In the genomic region with DNA sequence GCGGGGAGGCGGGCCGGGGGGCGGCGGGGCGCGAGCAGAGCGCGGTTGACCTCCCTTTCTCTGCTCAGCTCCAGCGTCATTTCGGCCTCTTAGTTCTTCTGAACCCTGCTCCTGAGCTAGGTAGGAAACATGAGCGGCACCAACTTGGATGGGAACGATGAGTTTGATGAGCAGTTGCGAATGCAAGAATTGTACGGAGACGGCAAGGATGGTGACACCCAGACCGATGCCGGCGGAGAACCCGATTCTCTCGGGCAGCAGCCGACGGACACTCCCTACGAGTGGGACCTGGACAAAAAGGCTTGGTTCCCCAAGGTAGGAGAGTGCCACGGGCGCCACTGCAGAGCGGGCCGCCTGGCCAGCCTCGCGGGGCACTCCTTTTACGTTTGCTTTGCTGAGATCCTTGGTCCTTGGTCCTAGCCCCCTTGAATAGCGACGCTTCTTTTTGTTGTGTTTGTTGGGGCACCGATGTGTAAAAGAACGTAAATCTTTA, we compare ENCODE assay signal across 8 cellular contexts. TPM values are rescaled to one million over a fixed set of nuclear protein-coding genes. Genes with fewer than 3 reads are reported as not detected.
DNase-seq lines count a peak whose midpoint lies in the region; ATAC-seq and TF ChIP-seq lines count a peak whose summit lies in the region.

A gene with protein sequence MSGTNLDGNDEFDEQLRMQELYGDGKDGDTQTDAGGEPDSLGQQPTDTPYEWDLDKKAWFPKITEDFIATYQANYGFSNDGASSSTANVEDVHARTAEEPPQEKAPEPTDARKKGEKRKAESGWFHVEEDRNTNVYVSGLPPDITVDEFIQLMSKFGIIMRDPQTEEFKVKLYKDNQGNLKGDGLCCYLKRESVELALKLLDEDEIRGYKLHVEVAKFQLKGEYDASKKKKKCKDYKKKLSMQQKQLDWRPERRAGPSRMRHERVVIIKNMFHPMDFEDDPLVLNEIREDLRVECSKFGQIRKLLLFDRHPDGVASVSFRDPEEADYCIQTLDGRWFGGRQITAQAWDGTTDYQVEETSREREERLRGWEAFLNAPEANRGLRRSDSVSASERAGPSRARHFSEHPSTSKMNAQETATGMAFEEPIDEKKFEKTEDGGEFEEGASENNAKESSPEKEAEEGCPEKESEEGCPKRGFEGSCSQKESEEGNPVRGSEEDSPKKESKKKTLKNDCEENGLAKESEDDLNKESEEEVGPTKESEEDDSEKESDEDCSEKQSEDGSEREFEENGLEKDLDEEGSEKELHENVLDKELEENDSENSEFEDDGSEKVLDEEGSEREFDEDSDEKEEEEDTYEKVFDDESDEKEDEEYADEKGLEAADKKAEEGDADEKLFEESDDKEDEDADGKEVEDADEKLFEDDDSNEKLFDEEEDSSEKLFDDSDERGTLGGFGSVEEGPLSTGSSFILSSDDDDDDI (plus strand): TSS at position 37 of the 493 bp plus-strand sequence. CDS start 93 bp downstream, at position 130.

- no peak for TF ChIP-seq CTCF in fibroblast of lung (conservative IDR thresholded peaks at IDR 0.05 in 1 of 2, IDR thresholded peaks at IDR 0.05 in 1 of 2; ENCODE audit: low read depth in 1 of 2, low read length in 2 of 2)
- TF ChIP-seq CTCF in neural crest cell (conservative IDR thresholded peaks at IDR 0.05) = no peak

- H3K9me3 Mint-ChIP-seq in neural crest cell = no peaks in the 10 kb centered on the region

- H4K20me1 ChIP-seq in fibroblast of lung (ENCODE audit: control insufficient read depth, extremely low read depth, insufficient read depth, low read length) = no peaks in the 10 kb centered on the region

- peak within 1 kb of the TSS; percentile 75 for H3K4me2 ChIP-seq in fibroblast of lung (ENCODE audit: extremely low read depth, insufficient read depth, low read length)

- peak within 1 kb of the TSS; percentile 72 for H3K27ac ChIP-seq in fibroblast of lung (ENCODE audit: insufficient read depth, low read length)

- H3K27me3 Mint-ChIP-seq in neural crest cell (ENCODE audit: low read depth) = peaks cover 5% of the 10 kb centered on the region

- no peaks in the 10 kb centered on the region for H3K27me3 ChIP-seq in fibroblast of lung (ENCODE audit: control insufficient read depth, insufficient read depth, low read length)

- H3K36me3 ChIP-seq in fibroblast of lung (ENCODE audit: control insufficient read depth, insufficient read depth, low read length) = no peaks in the 10 kb centered on the region

- H3K9ac ChIP-seq in fibroblast of lung (ENCODE audit: insufficient read depth, low read length) = peak within 1 kb of the TSS; percentile 81

- no peaks in the 10 kb centered on the region for H3K4me1 ChIP-seq in fibroblast of lung (ENCODE audit: control insufficient read depth, extremely low read depth, insufficient read depth, low read length)

- ATAC-seq in HG02981 (IDR thresholded peaks at IDR 0.05; ENCODE audit: unreplicated experiment) = peak; percentile 16

- peak within 1 kb of the TSS; percentile 72 to 87 (median 77) for H3K4me3 ChIP-seq in fibroblast of lung (replicated peaks in 1 of 4; ENCODE audit: control extremely low read depth in 1 of 4, insufficient read depth in 1 of 4, low read depth in 3 of 4, low read length in 4 of 4)

- H3K36me3 Mint-ChIP-seq in neural crest cell (ENCODE audit: low read depth) = no peaks in the 10 kb centered on the region

- DNase-seq in SIG-M5 treated with dmso at 0.1 percent for 504 hours (lab: John Stamatoyannopoulos, UW; ENCODE audit: unreplicated experiment) (peak; percentile 40), SIG-M5 (lab: John Stamatoyannopoulos, UW) (no peak), SW480 (ENCODE audit: low spot score) (peak; percentile 48), fibroblast of lung (ENCODE audit: low read depth in 2 of 2) (no peak), neural crest cell (ENCODE audit: low read depth, low spot score) (no peak), Kasumi-1 (lab: John Stamatoyannopoulos, UW) (no peak), activated gamma-delta T cell treated with Interleukin-2 at 50 U/mL for 16 hours (no peak)

- peak within 1 kb of the TSS; percentile 96 for H3K27ac Mint-ChIP-seq in neural crest cell (ENCODE audit: unreplicated experiment)

- no peaks in the 10 kb centered on the region for H3K9me3 ChIP-seq in fibroblast of lung (ENCODE audit: control insufficient read depth, insufficient read depth, low read depth, low read length)

- peaks cover 14% of the 10 kb centered on the region for H3K4me1 Mint-ChIP-seq in neural crest cell

- peak within 1 kb of the TSS; percentile 92 for H2AFZ ChIP-seq in fibroblast of lung (ENCODE audit: low read length)

- H3K4me3 Mint-ChIP-seq in neural crest cell = peak within 1 kb of the TSS; percentile 95

- H3K79me2 ChIP-seq in fibroblast of lung (ENCODE audit: control insufficient read depth, insufficient read depth, low read length) = peaks cover 6% of the 10 kb centered on the region

RNA-seq across cellular contexts. Expression of the gene that starts here (rescaled TPM):
- 33.2 and 35.2 TPM in 2 replicates for total RNA-seq in fibroblast of lung
- 0.66 and 0.98 TPM in 2 replicates for polyA plus RNA-seq in fibroblast of lung
- polyA plus RNA-seq in fibroblast of lung (2012) = 34.6 and 37.3 TPM in 2 replicates
- 0.26 and 0.31 TPM in 2 replicates for polyA minus RNA-seq in fibroblast of lung (ENCODE audit: low replicate concordance)
- 69.1 and 69.3 TPM in 2 replicates for total RNA-seq in neural crest cell

Comparison
In these comparisons a context has a peak if more than half of its experiments do, and no peak if none do; other contexts are left out.
1. DNase-seq: peak in SIG-M5 treated with dmso at 0.1 percent for 504 hours (single experiment) and SW480 (single experiment); none in SIG-M5 (single experiment), fibroblast of lung (0 of 2), neural crest cell (single experiment), Kasumi-1 (0 of 2) and activated gamma-delta T cell treated with Interleukin-2 at 50 U/mL for 16 hours (single experiment).